1 cellular context compared by ENCODE assay signal in the genomic region with DNA sequence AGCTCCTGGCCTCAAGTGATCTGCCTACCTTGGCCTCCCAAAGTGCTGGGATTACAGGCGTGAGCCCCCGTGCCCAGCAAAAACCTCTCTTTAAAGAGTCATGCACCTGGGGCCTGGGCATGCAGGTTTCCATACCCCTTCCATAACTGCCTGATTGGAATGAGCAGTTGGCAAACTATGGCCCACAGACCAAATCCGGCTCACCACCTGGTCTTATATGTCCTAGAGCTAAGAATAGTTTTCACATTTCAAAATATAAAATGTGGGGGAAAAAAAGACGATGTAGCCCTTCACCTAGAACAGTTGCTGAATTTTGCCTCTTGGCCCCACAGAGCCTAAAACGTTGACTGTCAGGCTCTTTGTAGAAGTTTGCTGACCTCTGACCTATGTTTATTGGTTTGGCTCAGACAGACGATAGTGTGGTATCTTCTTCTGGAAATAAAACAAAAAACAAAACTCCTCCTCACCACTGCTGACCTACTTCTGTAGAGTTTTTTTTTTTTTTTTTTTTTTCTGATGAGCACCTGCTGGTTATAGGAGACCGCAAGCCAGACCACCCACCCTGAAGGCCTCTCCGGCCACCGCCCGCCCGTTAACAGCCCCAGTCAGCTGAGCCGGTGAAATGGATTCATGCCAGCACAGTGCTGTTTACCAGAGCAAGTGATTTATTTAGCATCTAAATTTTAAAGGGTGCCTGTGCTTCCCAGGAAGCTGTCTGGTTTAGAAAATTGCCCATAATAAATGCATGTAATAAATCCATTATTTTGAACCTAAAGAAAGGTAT.
A peak's percentile ranks its signal among the peaks of the same experiment; 100 is the strongest.
TF ChIP-seq lines count a peak whose summit lies in the region.

No MANE protein-coding gene starts in this region.

TF ChIP-seq in GM12878, 131 proteins besides CTCF, POLR2A, EP300 and RAD21:
- TF ChIP-seq, protein P1, sequence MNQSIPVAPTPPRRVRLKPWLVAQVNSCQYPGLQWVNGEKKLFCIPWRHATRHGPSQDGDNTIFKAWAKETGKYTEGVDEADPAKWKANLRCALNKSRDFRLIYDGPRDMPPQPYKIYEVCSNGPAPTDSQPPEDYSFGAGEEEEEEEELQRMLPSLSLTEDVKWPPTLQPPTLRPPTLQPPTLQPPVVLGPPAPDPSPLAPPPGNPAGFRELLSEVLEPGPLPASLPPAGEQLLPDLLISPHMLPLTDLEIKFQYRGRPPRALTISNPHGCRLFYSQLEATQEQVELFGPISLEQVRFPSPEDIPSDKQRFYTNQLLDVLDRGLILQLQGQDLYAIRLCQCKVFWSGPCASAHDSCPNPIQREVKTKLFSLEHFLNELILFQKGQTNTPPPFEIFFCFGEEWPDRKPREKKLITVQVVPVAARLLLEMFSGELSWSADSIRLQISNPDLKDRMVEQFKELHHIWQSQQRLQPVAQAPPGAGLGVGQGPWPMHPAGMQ (IDR thresholded peaks at IDR 0.05; ENCODE audit: borderline replicate concordance) = no peak
- TF ChIP-seq NR2F1 (conservative IDR thresholded peaks at IDR 0.05) = 0 out of 2 replicates have a peak, but pooled peaks have one; percentile 18
